In genomic region chr1:42940851-42941639, GRCh38 we compare ENCODE assay signal across 8 cellular contexts. TPM values are rescaled to one million over a fixed set of nuclear protein-coding genes. Genes with fewer than 3 reads are reported as not detected.
DNase-seq lines count a peak whose midpoint lies in the region; ATAC-seq and TF ChIP-seq lines count a peak whose summit lies in the region.

No MANE protein-coding gene starts in this region.

- no peak for ATAC-seq in HG02588 (IDR thresholded peaks at IDR 0.05; ENCODE audit: unreplicated experiment)
- no peak for ATAC-seq in GM21723 (IDR thresholded peaks at IDR 0.05; ENCODE audit: unreplicated experiment)

- WGBS in thymus: 75% methylated on average over 14 of the region's 14 CpGs

- peak; percentile 99 for DNase-seq in AG04449 (ENCODE audit: low read depth, low spot score)
- DNase-seq in HT1080 (ENCODE audit: low read depth): peak; percentile 98
- DNase-seq in adipocyte (ENCODE audit: low read depth): peak; percentile 95
- DNase-seq in islet precursor cell: peak; percentile 98
- no peak for DNase-seq in mesenteric fat pad (ENCODE audit: low spot score)

- H3K9me3 ChIP-seq in adipocyte (ENCODE audit: control insufficient read depth, low read length): no peaks in the 10 kb centered on the region
- H3K9me3 ChIP-seq in thymus (ENCODE audit: control insufficient read depth): no peaks in the 10 kb centered on the region

- POLR2A ChIA-PET in AG04449 (lab: Yijun Ruan, JAX): interaction anchor here (0.7 to 2.2 kb wide), 8 partner anchors 9 to 175 kb away, joined by 3 to 14 read pairs (median 4); no protein-coding TSS in a partner anchor

- no peaks in the 10 kb centered on the region for H3K27me3 ChIP-seq in adipocyte (replicated peaks; ENCODE audit: control insufficient read depth, insufficient read depth, low read length)
- H3K27me3 ChIP-seq in thymus (ENCODE audit: control insufficient read depth, insufficient read depth): no peaks in the 10 kb centered on the region

- H3K4me1 ChIP-seq in adipocyte (ENCODE audit: control insufficient read depth, insufficient read depth, low read length) (peaks cover 67% of the 10 kb centered on the region), thymus (ENCODE audit: control insufficient read depth, insufficient read depth, low read length) (peaks cover 44% of the 10 kb centered on the region)

- CTCF ChIA-PET in AG04449 (lab: Yijun Ruan, JAX): interaction anchor here (0.8 to 2.7 kb wide), 5 partner anchors 12 to 132 kb away, joined by 3 to 21 read pairs (median 5); no protein-coding TSS in a partner anchor

- TF ChIP-seq CTCF in AG04449 (IDR thresholded peaks at IDR 0.05; ENCODE audit: insufficient read depth, low read length, missing control alignments): no peak

- H3K4me3 ChIP-seq in AG04449 (ENCODE audit: low read depth, low read length) (no peak overlapping the region), adipocyte (ENCODE audit: low read length) (peak overlapping the region; percentile 28), thymus (ENCODE audit: low read length) (no peak overlapping the region)

- peak overlapping the region; percentile 43 for H3K27ac ChIP-seq in thymus (ENCODE audit: low read depth)

- peak overlapping the region; percentile 39 for H3K9ac ChIP-seq in adipocyte (ENCODE audit: low read length)

- peaks cover 5% of the 10 kb centered on the region for H3K36me3 ChIP-seq in adipocyte (ENCODE audit: control insufficient read depth, insufficient read depth, low read length, severe bottlenecking)
- peaks cover 43% of the 10 kb centered on the region for H3K36me3 ChIP-seq in thymus (ENCODE audit: control insufficient read depth, insufficient read depth)

RNA-seq across cellular contexts. Expression of gene SLC2A1, which starts 17.6 kb away (rescaled TPM):
- total RNA-seq in HT1080 (2014; rRNA removed; shearing (Covaris generic)): 166 and 204 TPM in 2 replicates
- polyA plus RNA-seq in HT1080 (2015; cell fraction: cytosol; rRNA removed): 199 and 260 TPM in 2 replicates
- polyA plus RNA-seq in HT1080 (2015; cell fraction: nucleus; rRNA removed): 463 and 503 TPM in 2 replicates
- polyA plus RNA-seq in thymus: 15.9 TPM
- 16.3 TPM for total RNA-seq in mesenteric fat pad
